In the genomic region with DNA sequence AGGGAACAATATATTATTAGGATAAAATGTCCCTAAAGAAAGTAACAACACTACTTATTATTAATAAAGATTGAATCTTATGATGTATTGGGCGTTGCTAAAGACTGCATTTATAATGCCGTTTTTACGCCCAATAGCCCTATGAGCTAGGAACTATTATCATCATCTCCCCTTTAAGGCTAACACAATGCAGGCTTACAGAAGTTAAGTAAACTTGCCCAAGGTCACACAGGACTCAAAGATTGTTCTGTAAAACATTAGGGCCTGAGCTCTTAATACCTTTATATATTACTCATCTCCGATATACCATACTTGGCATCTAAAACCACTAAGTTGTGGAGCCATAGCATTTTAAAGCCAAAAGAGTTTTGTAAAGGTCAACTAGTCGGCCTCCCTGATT, we compare ENCODE assay signal across 15 cellular contexts.
"Had no signal": no experiment of that assay in that cellular context is flagged by ENCODE, and none has a peak within 500 bp of the region (broad histone marks: within the 10 kb centered on the region; RNA-seq: fewer than 3 reads in every experiment).

No MANE protein-coding gene starts in this region.

- H3K9me3 ChIP-seq: SK-N-SH had no signal

- H3K9ac ChIP-seq: SK-N-SH had no signal

- H3K27ac ChIP-seq: RWPE1 had no signal

- DNase-seq: KBM-7, MV-4-11, NCI-H1048, NCI-H1105, NCI-H1417, NCI-H1436 treated with DMSO at 0.1 percent for 48 hours, NCI-H1694, NCI-H187 treated with DMSO at 0.1 percent for 48 hours, NCI-H2029 treated with DMSO at 0.1 percent for 48 hours, NCI-H2227 treated with DMSO at 0.1 percent for 48 hours, NCI-H524, NCI-H774, SHP77, SK-N-SH had no signal
